ENCODE assay signal across 8 cellular contexts in the genomic region with DNA sequence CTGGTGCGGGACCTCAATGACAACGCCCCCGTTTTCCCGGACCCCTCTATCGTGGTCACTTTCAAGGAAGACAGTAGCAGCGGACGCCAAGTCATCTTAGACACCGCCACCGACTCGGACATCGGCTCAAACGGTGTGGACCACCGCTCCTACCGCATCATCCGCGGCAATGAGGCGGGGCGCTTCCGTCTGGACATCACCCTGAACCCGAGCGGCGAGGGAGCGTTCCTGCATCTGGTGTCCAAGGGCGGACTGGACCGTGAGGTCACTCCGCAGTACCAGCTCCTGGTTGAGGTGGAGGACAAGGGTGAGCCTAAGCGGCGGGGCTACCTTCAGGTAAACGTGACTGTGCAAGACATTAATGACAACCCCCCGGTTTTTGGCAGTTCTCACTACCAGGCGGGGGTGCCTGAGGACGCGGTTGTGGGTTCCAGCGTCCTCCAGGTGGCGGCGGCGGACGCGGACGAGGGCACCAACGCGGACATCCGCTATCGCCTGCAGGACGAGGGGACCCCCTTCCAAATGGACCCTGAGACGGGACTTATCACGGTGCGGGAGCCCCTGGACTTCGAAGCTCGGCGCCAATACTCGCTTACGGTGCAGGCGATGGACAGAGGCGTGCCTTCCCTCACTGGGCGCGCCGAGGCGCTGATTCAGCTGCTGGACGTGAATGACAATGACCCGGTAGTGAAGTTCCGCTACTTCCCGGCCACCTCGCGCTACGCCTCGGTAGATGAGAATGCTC. TPM values are rescaled to one million over a fixed set of nuclear protein-coding genes. Genes with fewer than 3 reads are reported as not detected.
A peak's percentile ranks its signal among the peaks of the same experiment; 100 is the strongest.
DNase-seq lines count a peak whose midpoint lies in the region; ATAC-seq and TF ChIP-seq lines count a peak whose summit lies in the region.

No MANE protein-coding gene starts in this region.

- DNase-seq in A673 (ENCODE audit: low spot score) (peak; percentile 37), GM04504 (ENCODE audit: low read depth) (peak; percentile 16), adipocyte (ENCODE audit: low read depth) (peak; percentile 61), retinal pigment epithelial cell (ENCODE audit: low read depth) (no peak), midbrain (lab: John Stamatoyannopoulos, UW) (no peak)
- no peak for DNase-seq in stimulated activated CD4-positive, alpha-beta T cell treated with anti-CD3 and anti-CD28 coated beads, Interleukin-12 subunit alpha, Interleukin-12 subunit beta, amount 100 ng/mL, for 4 hours

- peak overlapping the region; percentile 85 for H3K4me3 ChIP-seq in A673 (ENCODE audit: low read depth, low read length, poor library complexity, severe bottlenecking)
- peak overlapping the region; percentile 85 for H3K4me3 ChIP-seq in adipocyte (ENCODE audit: low read length)
- H3K4me3 ChIP-seq in iPS-11a (ENCODE audit: low read depth, low read length) = peak overlapping the region; percentile 76
- H3K4me3 ChIP-seq in retinal pigment epithelial cell (ENCODE audit: low read length) = peak overlapping the region; percentile 88

- H3K36me3 ChIP-seq in A673 (ENCODE audit: insufficient read depth, low read length, poor library complexity, severe bottlenecking) (peaks cover 37% of the 10 kb centered on the region), adipocyte (ENCODE audit: control insufficient read depth, insufficient read depth, low read length, severe bottlenecking) (peaks cover 13% of the 10 kb centered on the region)

- no peaks in the 10 kb centered on the region for H3K27me3 ChIP-seq in A673 (replicated peaks; ENCODE audit: insufficient read depth, low read depth, low read length, poor library complexity)
- H3K27me3 ChIP-seq in adipocyte (replicated peaks; ENCODE audit: control insufficient read depth, insufficient read depth, low read length) = no peaks in the 10 kb centered on the region

- CTCF ChIA-PET in A673 (lab: Charles Lee) = no interaction called here

- TF ChIP-seq POLR2A in GM18505 (IDR thresholded peaks at IDR 0.05; ENCODE audit: borderline replicate concordance, extremely low read depth, insufficient read depth, insufficient read length) = no peak

- intact Hi-C loops in A673 (cut with micrococcal nuclease; ENCODE audit: unreplicated experiment) = loop anchor here (5.0 kb wide), 2 partner anchors 510 to 1640 kb away; no protein-coding TSS in a partner anchor

- no TSS peak for BruUV-seq in A673 (replicated peaks; lab: Mats Ljungman, UMichigan)

- no peak for ATAC-seq in GM18505 (IDR thresholded peaks at IDR 0.05; ENCODE audit: unreplicated experiment)

- POLR2A ChIA-PET in A673 (lab: Charles Lee; ENCODE audit: low non-redundant PET) = no interaction called here

- no peak overlapping the region for H3K27ac ChIP-seq in A673 (ENCODE audit: low read depth, low read length, poor library complexity, severe bottlenecking)

- no peak for TF ChIP-seq CTCF in A673 (conservative IDR thresholded peaks at IDR 0.05; ENCODE audit: low read depth, low read length)
- TF ChIP-seq CTCF in retinal pigment epithelial cell (conservative IDR thresholded peaks at IDR 0.05; ENCODE audit: low read depth, low read length) = peak; percentile 32

- peak overlapping the region; percentile 96 for H3K9ac ChIP-seq in adipocyte (ENCODE audit: low read length)

- H3K9me3 ChIP-seq in A673 (ENCODE audit: low read depth, low read length, poor library complexity, severe bottlenecking) (no peaks in the 10 kb centered on the region), adipocyte (ENCODE audit: control insufficient read depth, low read length) (no peaks in the 10 kb centered on the region)

- H3K4me1 ChIP-seq in A673 (ENCODE audit: insufficient read depth, low read length, poor library complexity, severe bottlenecking) (peaks cover 36% of the 10 kb centered on the region), adipocyte (ENCODE audit: control insufficient read depth, insufficient read depth, low read length) (peaks cover 36% of the 10 kb centered on the region)

RNA-seq across cellular contexts. Expression of a gene that starts 2.2 kb away (rescaled TPM):
- 31.3 and 33.6 TPM in 2 replicates for total RNA-seq in A673 (2021)

Comparison
In these comparisons a context has a peak if more than half of its experiments do, and no peak if none do; other contexts are left out.
1. DNase-seq: peak in A673 (single experiment), GM04504 (single experiment) and adipocyte (single experiment); none in retinal pigment epithelial cell (single experiment), midbrain (single experiment) and stimulated activated CD4-positive, alpha-beta T cell treated with anti-CD3 and anti-CD28 coated beads, Interleukin-12 subunit alpha, Interleukin-12 subunit beta, amount 100 ng/mL, for 4 hours (single experiment).
2. Peak in every context shown above with its lines, with median percentiles within 50 percentile points of each other: H3K4me3 ChIP-seq.